33 cellular contexts compared by ENCODE assay signal in genomic region chr5:12645582-12645981, GRCh38.
"Had no signal": no experiment of that assay in that cellular context is flagged by ENCODE, and none has a peak within 500 bp of the region (broad histone marks: within the 10 kb centered on the region; RNA-seq: fewer than 3 reads in every experiment).

No MANE protein-coding gene starts in this region.

- H3K4me1 ChIP-seq: adrenal gland, ascending aorta, body of pancreas, breast epithelium had no signal

- H3K36me3 ChIP-seq: adrenal gland, ascending aorta, brain microvascular endothelial cell, breast epithelium, cardiac muscle cell had no signal

- DNase-seq: activated effector memory CD4-positive, alpha-beta T cell treated with anti-CD3 and anti-CD28 coated beads, Interleukin-2, amount 50 U/mL, for 16 hours; activated effector memory CD4-positive, alpha-beta T cell treated with Interleukin-2 at 50 U/mL for 16 hours; activated gamma-delta T cell; activated gamma-delta T cell treated with Interleukin-2 at 50 U/mL for 16 hours; activated naive CD4-positive, alpha-beta T cell; activated naive CD4-positive, alpha-beta T cell treated with anti-CD3 and anti-CD28 coated beads for 36 hours; activated naive CD4-positive, alpha-beta T cell treated with anti-CD3 and anti-CD28 coated beads, Interleukin-2, amount 10 ng/mL, durations not matched to agents 7 days and 5 days; activated naive CD4-positive, alpha-beta T cell treated with anti-CD3 and anti-CD28 coated beads, Interleukin-2, amount 50 U/mL, for 16 hours; activated naive CD4-positive, alpha-beta T cell treated with Interleukin-2 at 50 U/mL for 16 hours; activated naive CD8-positive, alpha-beta T cell treated with anti-CD3 and anti-CD28 coated beads for 36 hours; activated naive CD8-positive, alpha-beta T cell treated with anti-CD3 and anti-CD28 coated beads, Interleukin-2, amount 10 ng/mL, durations not matched to agents 7 days and 5 days; activated naive CD8-positive, alpha-beta T cell treated with anti-CD3 and anti-CD28 coated beads, Interleukin-2, amount 50 U/mL, for 24 hours; activated T-cell treated with anti-CD3 and anti-CD28 coated beads, Interleukin-2, amount 50 U/mL, for 24 hours; activated T-cell treated with anti-CD3 and anti-CD28 coated beads, Interleukin-2, amount 50 U/mL, for 4 hours; activated T-cell treated with anti-CD3 and anti-CD28 coated beads, Interleukin-2, amount 50 U/mL, for 48 hours; activated T-cell treated with anti-CD3 and anti-CD28 coated beads, Interleukin-2, amount 50 U/mL, for 72 hours; adrenal gland; amniotic stem cell; amygdala; anterior cingulate cortex; aorta; body of pancreas; brain microvascular endothelial cell; caudate nucleus; central memory CD4-positive, alpha-beta T cell; cerebellar nuclear complex had no signal

- H3K9me3 ChIP-seq: adrenal gland, ascending aorta, body of pancreas, breast epithelium had no signal

- H3K27me3 ChIP-seq: adrenal gland, ascending aorta, body of pancreas, brain microvascular endothelial cell, breast epithelium, cardiac muscle cell had no signal

- H3K27ac ChIP-seq: adrenal gland, ascending aorta, body of pancreas, brain microvascular endothelial cell, breast epithelium, cardiac muscle cell had no signal

- ATAC-seq: activated naive CD4-positive, alpha-beta T cell treated with anti-CD3 and anti-CD28 coated beads, Interleukin-2, amount 50 U/mL, for 72 hours; activated naive CD8-positive, alpha-beta T cell treated with anti-CD3 and anti-CD28 coated beads, Interleukin-2, amount 50 U/mL, for 24 hours; activated T-cell treated with anti-CD3 and anti-CD28 coated beads, Interleukin-2, amount 50 U/mL, for 4 hours; activated T-cell treated with anti-CD3 and anti-CD28 coated beads, Interleukin-2, amount 50 U/mL, for 72 hours; activated T-helper 17 cell treated with anti-CD3 and anti-CD28 coated beads, Interleukin-2, amount 50 U/mL, for 72 hours; body of pancreas had no signal

- H3K4me3 ChIP-seq: adrenal gland, ascending aorta, body of pancreas, breast epithelium, cardiac muscle cell had no signal

- FAIRE-seq: astrocyte, bronchial epithelial cell had no signal
